ENCODE assay signal across 34 cellular contexts in the genomic region with DNA sequence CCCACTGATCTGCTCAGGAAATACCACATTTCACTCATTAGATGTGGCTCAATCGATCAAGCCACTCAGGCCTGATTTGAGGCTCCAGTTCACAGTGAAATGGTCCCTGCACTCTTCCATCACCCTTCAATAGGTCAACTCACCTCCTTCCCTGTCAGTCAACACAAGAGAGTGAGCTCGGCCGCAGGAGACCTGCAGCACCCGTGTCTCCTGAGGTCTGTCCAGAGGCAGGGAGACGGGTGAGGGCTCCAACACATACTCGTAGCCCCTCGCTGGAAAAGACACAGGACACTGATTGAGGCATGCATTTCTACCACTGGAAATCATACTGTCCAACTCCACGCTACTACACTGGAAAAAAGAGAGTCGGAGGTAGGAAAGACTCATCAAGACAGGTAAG.
"Had no signal": no experiment of that assay in that cellular context is flagged by ENCODE, and none has a peak within 500 bp of the region (broad histone marks: within the 10 kb centered on the region; RNA-seq: fewer than 3 reads in every experiment).

No MANE protein-coding gene starts in this region.

- H3K9ac ChIP-seq: KMS-11 had no signal

- ATAC-seq: activated CD8-positive, alpha-beta memory T cell treated with anti-CD3 and anti-CD28 coated beads, Interleukin-2, amount 10 ng/mL, durations not matched to agents 7 days and 5 days; activated naive CD8-positive, alpha-beta T cell treated with anti-CD3 and anti-CD28 coated beads, Interleukin-2, amount 50 U/mL, for 24 hours; SK-N-SH treated with all-trans-retinoic acid at 6 μM for 48 hours; T-cell had no signal

- H3K27ac Mint-ChIP-seq: activated B cell treated with CpG ODN at 0.5 μM for 24 hours; activated CD4-positive, alpha-beta memory T cell treated with anti-CD3 and anti-CD28 coated beads, Interleukin-2, amount 10 ng/mL, durations not matched to agents 7 days and 5 days; activated CD8-positive, alpha-beta memory T cell treated with anti-CD3 and anti-CD28 coated beads, Interleukin-2, amount 10 ng/mL, durations not matched to agents 7 days and 5 days; activated naive CD4-positive, alpha-beta T cell treated with anti-CD3 and anti-CD28 coated beads, Interleukin-2, amount 10 ng/mL, durations not matched to agents 7 days and 5 days; activated naive CD8-positive, alpha-beta T cell; activated naive CD8-positive, alpha-beta T cell treated with anti-CD3 and anti-CD28 coated beads, Interleukin-2, amount 50 U/mL, for 24 hours; brain; T-cell had no signal

- H3K4me2 ChIP-seq: KMS-11, PC-9 had no signal

- H2AFZ ChIP-seq: PC-9 had no signal

- H3K27me3 Mint-ChIP-seq: activated B cell treated with CpG ODN at 0.5 μM for 24 hours; activated CD4-positive, alpha-beta memory T cell treated with anti-CD3 and anti-CD28 coated beads, Interleukin-2, amount 10 ng/mL, durations not matched to agents 7 days and 5 days; activated CD8-positive, alpha-beta memory T cell treated with anti-CD3 and anti-CD28 coated beads, Interleukin-2, amount 10 ng/mL, durations not matched to agents 7 days and 5 days; activated naive CD4-positive, alpha-beta T cell treated with anti-CD3 and anti-CD28 coated beads, Interleukin-2, amount 10 ng/mL, durations not matched to agents 7 days and 5 days; activated naive CD8-positive, alpha-beta T cell; activated naive CD8-positive, alpha-beta T cell treated with anti-CD3 and anti-CD28 coated beads, Interleukin-2, amount 50 U/mL, for 24 hours; brain; T-cell had no signal

- H3K4me1 Mint-ChIP-seq: activated B cell treated with CpG ODN at 0.5 μM for 24 hours had no signal

- H3K27ac ChIP-seq: KMS-11, PC-9, VCaP had no signal

- H3K9me3 Mint-ChIP-seq: activated B cell treated with CpG ODN at 0.5 μM for 24 hours; activated CD4-positive, alpha-beta memory T cell treated with anti-CD3 and anti-CD28 coated beads, Interleukin-2, amount 10 ng/mL, durations not matched to agents 7 days and 5 days; activated naive CD4-positive, alpha-beta T cell treated with anti-CD3 and anti-CD28 coated beads, Interleukin-2, amount 10 ng/mL, durations not matched to agents 7 days and 5 days; activated naive CD8-positive, alpha-beta T cell treated with anti-CD3 and anti-CD28 coated beads, Interleukin-2, amount 50 U/mL, for 24 hours; brain; T-cell had no signal

- H3K4me3 Mint-ChIP-seq: activated B cell treated with CpG ODN at 0.5 μM for 24 hours; activated CD4-positive, alpha-beta memory T cell treated with anti-CD3 and anti-CD28 coated beads, Interleukin-2, amount 10 ng/mL, durations not matched to agents 7 days and 5 days; activated CD8-positive, alpha-beta memory T cell treated with anti-CD3 and anti-CD28 coated beads, Interleukin-2, amount 10 ng/mL, durations not matched to agents 7 days and 5 days; activated naive CD4-positive, alpha-beta T cell treated with anti-CD3 and anti-CD28 coated beads, Interleukin-2, amount 10 ng/mL, durations not matched to agents 7 days and 5 days; activated naive CD8-positive, alpha-beta T cell; activated naive CD8-positive, alpha-beta T cell treated with anti-CD3 and anti-CD28 coated beads, Interleukin-2, amount 50 U/mL, for 24 hours; brain; T-cell had no signal

- H3K4me3 ChIP-seq: PC-9 had no signal

- DNase-seq: activated B cell treated with CpG ODN at 0.5 μM for 24 hours; activated CD4-positive, alpha-beta memory T cell treated with anti-CD3 and anti-CD28 coated beads, Interleukin-2, amount 10 ng/mL, durations not matched to agents 7 days and 5 days; activated CD4-positive, alpha-beta T cell treated with anti-CD3 and anti-CD28 coated beads for 4 hours; activated CD4-positive, CD25-positive, alpha-beta regulatory T cell treated with anti-CD3 and anti-CD28 coated beads, Interleukin-2, amount 50 U/mL, for 72 hours; activated CD8-positive, alpha-beta memory T cell treated with anti-CD3 and anti-CD28 coated beads for 24 hours; activated CD8-positive, alpha-beta memory T cell treated with anti-CD3 and anti-CD28 coated beads, Interleukin-2, amount 10 ng/mL, durations not matched to agents 7 days and 5 days; activated CD8-positive, alpha-beta memory T cell treated with anti-CD3 and anti-CD28 coated beads, Interleukin-2, amount 50 U/mL, for 48 hours; activated effector memory CD4-positive, alpha-beta T cell treated with Interleukin-2 at 50 U/mL for 16 hours; activated naive CD4-positive, alpha-beta T cell treated with anti-CD3 and anti-CD28 coated beads, Interleukin-2, amount 10 ng/mL, durations not matched to agents 7 days and 5 days; activated naive CD8-positive, alpha-beta T cell treated with anti-CD3 and anti-CD28 coated beads, Interleukin-2, amount 50 U/mL, for 24 hours; activated T-cell treated with anti-CD3 and anti-CD28 coated beads, Interleukin-2, amount 50 U/mL, for 48 hours; anterior cingulate cortex; central memory CD4-positive, alpha-beta T cell; NCI-H1092 treated with DMSO at 0.1 percent for 48 hours; NCI-H1417; NCI-H146; NCI-H187; NCI-H2029 treated with DMSO at 0.1 percent for 48 hours; NCI-H2107; NCI-H2171; NCI-H510A; NCI-H526; NCI-H748 treated with DMSO at 0.1 percent for 48 hours; NK-92 treated with Interleukin-12 subunit alpha and Interleukin-12 subunit beta, amount 100 ng/mL, for 24 hours; PC-9; SHP77 treated with DMSO at 0.1 percent for 48 hours; T-cell; T-helper 2 cell; T-helper 9 cell had no signal
